18 cellular contexts compared by ENCODE assay signal in genomic region chr14:49954171-49954631, GRCh38.
DNase-seq lines count a peak whose midpoint lies in the region; ATAC-seq and TF ChIP-seq lines count a peak whose summit lies in the region.
"Had no signal": no experiment of that assay in that cellular context is flagged by ENCODE, and none has a peak within 500 bp of the region (broad histone marks: within the 10 kb centered on the region; RNA-seq: fewer than 3 reads in every experiment).

No MANE protein-coding gene starts in this region.

- DNase-seq in SIG-M5 treated with dmso at 0.1 percent for 504 hours (lab: John Stamatoyannopoulos, UW; ENCODE audit: unreplicated experiment) (peak; percentile 54), SIG-M5 (lab: John Stamatoyannopoulos, UW) (no peak), astrocyte of the hippocampus (ENCODE audit: low read depth, low spot score) (peak; percentile 48), fibroblast of villous mesenchyme (ENCODE audit: low read depth) (peak; percentile 73), thyroid gland (peak; percentile 27 to 53), ecto neural progenitor cell (ENCODE audit: low spot score) (no peak), inferior parietal cortex (ENCODE audit: extremely low spot score) (no peak)
- DNase-seq: activated CD4-positive, CD25-positive, alpha-beta regulatory T cell; activated naive CD4-positive, alpha-beta T cell treated with anti-CD3 and anti-CD28 coated beads for 36 hours; effector memory CD8-positive, alpha-beta T cell; heart left ventricle; NCI-H1694 treated with DMSO at 0.1 percent for 48 hours; NCI-H524 treated with DMSO at 0.1 percent for 48 hours; PC-3; posterior cingulate gyrus had no signal

- H3K36me3 ChIP-seq in thyroid gland = no peaks in the 10 kb centered on the region
- H3K36me3 ChIP-seq: cardiac muscle cell, heart left ventricle had no signal

- 36 to 52% methylated on average over 2 of the region's 2 CpGs for WGBS in thyroid gland, 2 donors

- ATAC-seq in activated CD4-positive, CD25-positive, alpha-beta regulatory T cell treated with anti-CD3 and anti-CD28 coated beads, Interleukin-2, amount 50 U/mL, for 24 hours = no peak
- ATAC-seq: effector memory CD8-positive, alpha-beta T cell; heart left ventricle; PC-3 had no signal

- no peaks in the 10 kb centered on the region for H3K9me3 ChIP-seq in thyroid gland
- H3K9me3 ChIP-seq: heart left ventricle had no signal

- intact Hi-C loops in thyroid gland (cut with DNase I) = no loop called here

- H3K4me1 ChIP-seq in thyroid gland = peaks cover 22 to 35% of the 10 kb centered on the region in 2 donors

- TF ChIP-seq CTCF in fibroblast of villous mesenchyme (IDR thresholded peaks at IDR 0.05; ENCODE audit: insufficient read depth, low read depth, low read length) (no peak), thyroid gland (IDR thresholded peaks at IDR 0.05) (no peak)

- H3K27me3 ChIP-seq in thyroid gland = no peaks in the 10 kb centered on the region
- H3K27me3 ChIP-seq: cardiac muscle cell, heart left ventricle had no signal

- H3K27ac ChIP-seq in thyroid gland = peak overlapping the region in 1 of 3 donors; percentile 30
- H3K27ac ChIP-seq: 22Rv1, cardiac muscle cell, heart left ventricle had no signal

- TF ChIP-seq POLR2A in thyroid gland (IDR thresholded peaks at IDR 0.05) = no peak

- H3K4me3 ChIP-seq in fibroblast of villous mesenchyme (ENCODE audit: low read depth, low read length) (no peak overlapping the region), thyroid gland (replicated peaks in 1 of 3) (no peak overlapping the region)
- H3K4me3 ChIP-seq: cardiac muscle cell, heart left ventricle had no signal

Comparison
In these comparisons a context has a peak if more than half of its experiments do, and no peak if none do; other contexts are left out.
1. DNase-seq: peak in SIG-M5 treated with dmso at 0.1 percent for 504 hours (single experiment), astrocyte of the hippocampus (single experiment), fibroblast of villous mesenchyme (single experiment) and thyroid gland (2 of 2); none in SIG-M5 (single experiment), ecto neural progenitor cell (single experiment) and inferior parietal cortex (single experiment).